1 cellular context compared by ENCODE assay signal in the genomic region with DNA sequence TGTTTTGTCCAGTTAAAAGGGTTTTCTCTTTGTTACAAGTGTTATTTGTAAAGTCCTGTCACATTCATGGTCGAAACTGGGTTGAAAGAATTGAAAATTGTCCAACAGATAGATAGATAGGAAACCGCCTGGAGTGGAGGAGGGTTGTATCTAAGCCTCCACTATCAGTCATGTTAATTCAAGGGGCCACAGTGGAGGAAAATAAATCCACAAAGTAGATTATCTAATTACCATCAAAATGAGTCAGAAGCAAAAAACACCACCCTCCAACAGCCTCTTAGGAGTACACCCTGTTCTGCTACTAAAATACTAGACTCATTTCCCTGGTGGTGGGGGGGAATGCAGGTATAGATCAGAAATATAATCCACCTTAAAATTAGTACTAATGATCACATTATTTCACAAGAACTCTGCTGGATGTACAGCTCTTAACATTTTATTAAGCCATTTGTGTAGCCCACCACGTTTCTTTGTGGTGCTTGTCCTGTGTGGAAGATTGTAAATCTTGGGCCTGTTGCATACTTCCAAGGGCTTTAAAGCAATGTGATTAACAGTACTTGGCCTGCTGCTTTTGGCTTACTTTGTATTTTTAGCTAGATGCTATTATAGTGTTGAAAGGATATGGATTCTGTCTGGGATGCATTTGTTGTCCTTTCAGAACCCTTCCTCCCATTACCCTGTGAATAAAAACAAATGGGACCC.
TF ChIP-seq lines count a peak whose summit lies in the region.

No MANE protein-coding gene starts in this region.

TF ChIP-seq in GM23338, 12 proteins besides CTCF, POLR2A, EP300 and RAD21 (continued from another document):
- TF ChIP-seq, protein P1, sequence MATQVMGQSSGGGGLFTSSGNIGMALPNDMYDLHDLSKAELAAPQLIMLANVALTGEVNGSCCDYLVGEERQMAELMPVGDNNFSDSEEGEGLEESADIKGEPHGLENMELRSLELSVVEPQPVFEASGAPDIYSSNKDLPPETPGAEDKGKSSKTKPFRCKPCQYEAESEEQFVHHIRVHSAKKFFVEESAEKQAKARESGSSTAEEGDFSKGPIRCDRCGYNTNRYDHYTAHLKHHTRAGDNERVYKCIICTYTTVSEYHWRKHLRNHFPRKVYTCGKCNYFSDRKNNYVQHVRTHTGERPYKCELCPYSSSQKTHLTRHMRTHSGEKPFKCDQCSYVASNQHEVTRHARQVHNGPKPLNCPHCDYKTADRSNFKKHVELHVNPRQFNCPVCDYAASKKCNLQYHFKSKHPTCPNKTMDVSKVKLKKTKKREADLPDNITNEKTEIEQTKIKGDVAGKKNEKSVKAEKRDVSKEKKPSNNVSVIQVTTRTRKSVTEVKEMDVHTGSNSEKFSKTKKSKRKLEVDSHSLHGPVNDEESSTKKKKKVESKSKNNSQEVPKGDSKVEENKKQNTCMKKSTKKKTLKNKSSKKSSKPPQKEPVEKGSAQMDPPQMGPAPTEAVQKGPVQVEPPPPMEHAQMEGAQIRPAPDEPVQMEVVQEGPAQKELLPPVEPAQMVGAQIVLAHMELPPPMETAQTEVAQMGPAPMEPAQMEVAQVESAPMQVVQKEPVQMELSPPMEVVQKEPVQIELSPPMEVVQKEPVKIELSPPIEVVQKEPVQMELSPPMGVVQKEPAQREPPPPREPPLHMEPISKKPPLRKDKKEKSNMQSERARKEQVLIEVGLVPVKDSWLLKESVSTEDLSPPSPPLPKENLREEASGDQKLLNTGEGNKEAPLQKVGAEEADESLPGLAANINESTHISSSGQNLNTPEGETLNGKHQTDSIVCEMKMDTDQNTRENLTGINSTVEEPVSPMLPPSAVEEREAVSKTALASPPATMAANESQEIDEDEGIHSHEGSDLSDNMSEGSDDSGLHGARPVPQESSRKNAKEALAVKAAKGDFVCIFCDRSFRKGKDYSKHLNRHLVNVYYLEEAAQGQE (IDR thresholded peaks at IDR 0.05; ENCODE audit: unreplicated experiment) = no peak
- TF ChIP-seq EZH2phosphoT487 (IDR thresholded peaks at IDR 0.05; ENCODE audit: unreplicated experiment) = no peak
- TF ChIP-seq CREB1 (CRISPR knock-in tag; IDR thresholded peaks at IDR 0.05; ENCODE audit: low read depth) = no peak
- TF ChIP-seq ZNF331 (CRISPR knock-in tag; IDR thresholded peaks at IDR 0.05; ENCODE audit: low read depth) = no peak
